ENCODE assay signal across 8 cellular contexts in the genomic region with DNA sequence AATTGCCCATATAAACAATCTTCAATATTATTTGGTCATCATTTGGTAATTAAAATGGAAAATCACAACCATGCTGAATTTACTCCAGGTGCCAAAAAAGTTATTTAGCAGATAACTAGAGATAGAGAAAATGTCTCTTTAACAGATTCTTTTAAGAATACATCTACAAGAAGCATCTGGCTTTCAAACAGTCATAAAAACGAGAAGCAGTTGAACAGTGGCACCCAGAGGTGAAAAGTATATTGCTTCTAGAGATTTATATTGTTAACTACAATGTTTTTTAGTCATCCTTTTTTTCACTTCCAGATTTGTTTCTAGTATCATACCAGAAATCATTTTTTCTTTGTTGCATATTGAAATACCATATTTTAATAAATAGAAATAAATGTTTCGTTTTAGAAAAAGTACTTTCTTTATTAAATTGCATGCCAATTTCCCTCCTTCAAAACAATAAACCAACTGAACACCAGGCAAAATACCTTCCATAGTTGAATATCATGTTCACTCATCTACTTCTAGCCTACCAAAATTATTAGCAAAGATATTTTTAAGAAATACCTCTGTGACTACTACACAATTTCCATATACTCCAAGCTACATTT.
DNase-seq lines count a peak whose midpoint lies in the region; ATAC-seq and TF ChIP-seq lines count a peak whose summit lies in the region.

No MANE protein-coding gene starts in this region.

- no peaks in the 10 kb centered on the region for H3K36me3 ChIP-seq in adrenal gland (replicated peaks in 1 of 2)
- H3K36me3 ChIP-seq in thoracic aorta = no peaks in the 10 kb centered on the region
- no peaks in the 10 kb centered on the region for H3K36me3 ChIP-seq in H7 (replicated peaks; ENCODE audit: control insufficient read depth, insufficient read depth, low read length)

- no peaks in the 10 kb centered on the region for H3K36me3 Mint-ChIP-seq in immature natural killer cell

- no peak overlapping the region for H3K27ac Mint-ChIP-seq in immature natural killer cell

- ATAC-seq in HG03095 (IDR thresholded peaks at IDR 0.05; ENCODE audit: unreplicated experiment) (peak; percentile 53), thoracic aorta (ENCODE audit: insufficient number of reproducible peaks, low FRiP score, low read depth) (no peak)

- H3K9me3 ChIP-seq in adrenal gland (replicated peaks in 1 of 3) (no peaks in the 10 kb centered on the region), thoracic aorta (no peaks in the 10 kb centered on the region)

- intact Hi-C loops in adrenal gland (cut with DNase I) = loop anchor here in 1 of 2 donors (5.0 to 10.0 kb wide), 2 partner anchors 332 to 490 kb away; no protein-coding TSS in a partner anchor

- H3K27me3 ChIP-seq in adrenal gland = peaks cover 12% of the 10 kb centered on the region
- H3K27me3 ChIP-seq in thoracic aorta (replicated peaks; ENCODE audit: insufficient read depth) = peaks cover 8% of the 10 kb centered on the region
- H3K27me3 ChIP-seq in H7 (ENCODE audit: control insufficient read depth, insufficient read depth, low read length) = peaks cover 2% of the 10 kb centered on the region

- TF ChIP-seq CTCF in AG09319 (IDR thresholded peaks at IDR 0.05; ENCODE audit: low read depth, low read length) = peak; percentile 53
- TF ChIP-seq CTCF in GM12865 (IDR thresholded peaks at IDR 0.05; ENCODE audit: insufficient read depth, low read depth, low read length, missing control alignments) = peak; percentile 48
- peak; percentile 39 to 76 (median 62) for TF ChIP-seq CTCF in adrenal gland (IDR thresholded peaks at IDR 0.05)
- peak; percentile 46 for TF ChIP-seq CTCF in thoracic aorta (IDR thresholded peaks at IDR 0.05)

- H3K27ac ChIP-seq in adrenal gland = no peak overlapping the region
- no peak overlapping the region for H3K27ac ChIP-seq in thoracic aorta

- H3K4me3 Mint-ChIP-seq in immature natural killer cell = no peak overlapping the region

- DNase-seq in AG09319 (ENCODE audit: extremely low read depth, low read depth) (no peak), GM12865 (ENCODE audit: low read depth) (peak; percentile 72), NCI-H2227 (lab: John Stamatoyannopoulos, UW; ENCODE audit: unreplicated experiment) (peak; percentile 80), adrenal gland (peak in 1 of 7 donors; percentile 33), immature natural killer cell (peak; percentile 31 to 50 (median 42)), thoracic aorta (ENCODE audit: low spot score) (no peak), H7 (no peak)

- peaks cover 0 to 2% (median 0%) of the 10 kb centered on the region in 6 donors for H3K9me3 Mint-ChIP-seq in immature natural killer cell

- peaks cover 9 to 17% (median 14%) of the 10 kb centered on the region in 3 donors for H3K27me3 Mint-ChIP-seq in immature natural killer cell (ENCODE audit: low read depth in 3 of 3)

- H3K4me3 ChIP-seq in GM12865 (ENCODE audit: low read depth, low read length) (no peak overlapping the region), adrenal gland (no peak overlapping the region), thoracic aorta (no peak overlapping the region), H7 (ENCODE audit: insufficient read depth, low read depth, low read length) (no peak overlapping the region)

- no peak for TF ChIP-seq POLR2A in adrenal gland (IDR thresholded peaks at IDR 0.05)

- 1 to 7% (median 1%) methylated on average over 2 of the region's 2 CpGs for WGBS in adrenal gland, 4 donors

- H3K4me1 ChIP-seq in adrenal gland (replicated peaks in 1 of 2) = peaks cover 0 to 6% of the 10 kb centered on the region in 2 donors
- peaks cover 4 to 5% of the 10 kb centered on the region in 2 donors for H3K4me1 ChIP-seq in thoracic aorta (ENCODE audit: control insufficient read depth in 1 of 2, low read depth in 2 of 2)

- peaks cover 10 to 13% of the 10 kb centered on the region in 2 donors for H3K4me1 Mint-ChIP-seq in immature natural killer cell

Comparison
In these comparisons a context has a peak if more than half of its experiments do, and no peak if none do; other contexts are left out.
1. DNase-seq: peak in GM12865 (single experiment), NCI-H2227 (single experiment) and immature natural killer cell (3 of 3); none in AG09319 (single experiment), thoracic aorta (single experiment) and H7 (single experiment).
2. Peak in every context shown above with its lines, with median percentiles within 50 percentile points of each other: CTCF ChIP-seq.